17 cellular contexts compared by ENCODE assay signal in the genomic region with DNA sequence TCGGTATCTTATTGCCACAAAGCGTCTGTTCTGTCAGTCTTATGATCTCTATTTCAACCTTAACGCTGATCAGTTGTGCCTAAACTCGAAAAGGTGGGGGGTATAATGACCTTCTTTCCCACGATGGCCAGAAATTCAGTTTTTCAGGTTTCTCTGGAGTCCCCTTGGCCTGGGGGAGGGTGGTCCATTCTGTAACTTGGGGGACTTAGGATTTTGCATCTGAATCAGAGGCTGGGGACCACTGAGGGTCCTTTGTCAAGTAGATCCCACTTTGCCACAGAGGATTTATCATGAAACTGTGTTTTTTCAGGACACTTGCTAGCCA. TPM values are rescaled to one million over a fixed set of nuclear protein-coding genes. Genes with fewer than 3 reads are reported as not detected.
DNase-seq lines count a peak whose midpoint lies in the region; ATAC-seq and TF ChIP-seq lines count a peak whose summit lies in the region.
"Had no signal": no experiment of that assay in that cellular context is flagged by ENCODE, and none has a peak within 500 bp of the region (broad histone marks: within the 10 kb centered on the region; RNA-seq: fewer than 3 reads in every experiment).

No MANE protein-coding gene starts in this region.

- DNase-seq in GM23338 (ENCODE audit: low spot score) (no peak), dorsolateral prefrontal cortex (no peak), right lobe of liver (no peak), progenitor cell of endocrine pancreas (ENCODE audit: low spot score, unreplicated experiment) (no peak), HK-2 (ENCODE audit: unreplicated experiment) (no peak), trophoblast cell (no peak)
- no peak for DNase-seq in stimulated activated naive CD4-positive, alpha-beta T cell treated with Interleukin-2 at 50 U/mL for 16 hours (lab: John Stamatoyannopoulos, UW)
- DNase-seq: DMS 273 treated with DMSO at 0.1 percent for 48 hours, GM23248, NCI-H1105, NCI-H1694, NCI-H2107, NCI-H2227 treated with DMSO at 0.1 percent for 48 hours, NCI-H524 had no signal

- H3K79me1 ChIP-seq in trophoblast cell (ENCODE audit: low read length) = no peaks in the 10 kb centered on the region

- H2AFZ ChIP-seq in GM23338 = peak overlapping the region; percentile 78
- H2AFZ ChIP-seq in trophoblast cell (ENCODE audit: insufficient read depth, low read length, poor library complexity) = no peak overlapping the region
- H2AFZ ChIP-seq: GM23248 had no signal

- peak overlapping the region; percentile 29; the same call in 1 of the 2 replicates for H3K4me2 ChIP-seq in GM23338
- H3K4me2 ChIP-seq in trophoblast cell (ENCODE audit: low read length) = no peak overlapping the region

- no peak overlapping the region for H4K12ac ChIP-seq in trophoblast cell (ENCODE audit: low read depth, low read length)

- H3K36me3 ChIP-seq in GM23338 (ENCODE audit: insufficient read depth) = no peaks in the 10 kb centered on the region
- no peaks in the 10 kb centered on the region for H3K36me3 ChIP-seq in right lobe of liver
- no peaks in the 10 kb centered on the region for H3K36me3 ChIP-seq in trophoblast cell (ENCODE audit: control insufficient read depth in 1 of 2, insufficient read depth in 2 of 2, low read length in 2 of 2)
- H3K36me3 ChIP-seq: Peyer's patch had no signal

- H3K9me3 Mint-ChIP-seq in GM23338 (no peaks in the 10 kb centered on the region), progenitor cell of endocrine pancreas (ENCODE audit: low read depth) (no peaks in the 10 kb centered on the region)
- H3K9me3 Mint-ChIP-seq: IgD-negative memory B cell had no signal

- no peak for ATAC-seq in GM23338
- peak in 1 of 4 donors; percentile 1 for ATAC-seq in right lobe of liver
- no peak for ATAC-seq in GM18861 (IDR thresholded peaks at IDR 0.05; ENCODE audit: unreplicated experiment)

- H4K20me1 ChIP-seq in GM23338 (replicated peaks; ENCODE audit: insufficient read depth) = no peaks in the 10 kb centered on the region

- H3K27me3 Mint-ChIP-seq in GM23338 (ENCODE audit: insufficient read depth, low read depth, poor library complexity) (peaks cover 7% of the 10 kb centered on the region), progenitor cell of endocrine pancreas (no peaks in the 10 kb centered on the region)

- WGBS in right lobe of liver (ENCODE audit: insufficient coverage, low coverage, low lambda C conversion rate, missing lambda C conversion rate) = 53% methylated on average over 5 of the region's 5 CpGs
- WGBS in trophoblast cell (ENCODE audit: extremely low coverage, insufficient coverage, insufficient read length) = no CpG with 5 or more reads among the region's 5 CpGs

- H3K9ac ChIP-seq in trophoblast cell (ENCODE audit: low read length) = no peak overlapping the region
- H3K9ac ChIP-seq: GM23248 had no signal

- H3K79me2 ChIP-seq in GM23338 (replicated peaks; ENCODE audit: insufficient read depth) = no peaks in the 10 kb centered on the region
- no peaks in the 10 kb centered on the region for H3K79me2 ChIP-seq in trophoblast cell (ENCODE audit: control insufficient read depth, insufficient read depth, low read length, poor library complexity)

- TF ChIP-seq CTCF in GM23338 (conservative IDR thresholded peaks at IDR 0.05; ENCODE audit: low read depth in 2 of 2) (no peak), dorsolateral prefrontal cortex (IDR thresholded peaks at IDR 0.05 in 54 of 56, conservative IDR thresholded peaks at IDR 0.05 in 2 of 56; ENCODE audit: low read depth in 1 of 56, partially characterized antibody in 56 of 56) (no peak), right lobe of liver (IDR thresholded peaks at IDR 0.05) (no peak), progenitor cell of endocrine pancreas (IDR thresholded peaks at IDR 0.05; ENCODE audit: unreplicated experiment) (no peak)

- no peak overlapping the region for H3K27ac ChIP-seq in GM23338 (ENCODE audit: low read depth)
- H3K27ac ChIP-seq in dorsolateral prefrontal cortex = peak overlapping the region in 45 of 59 donors; percentile 24 to 91 (median 80)
- peak overlapping the region; percentile 81 to 95 (median 93) for H3K27ac ChIP-seq in right lobe of liver
- H3K27ac ChIP-seq in trophoblast cell (ENCODE audit: low read depth, low read length) = no peak overlapping the region
- H3K27ac ChIP-seq: GM23248 had no signal

- H2BK12ac ChIP-seq in trophoblast cell (ENCODE audit: low read length) = no peak overlapping the region

- peaks cover 16% of the 10 kb centered on the region for H3K4me1 Mint-ChIP-seq in GM23338
- peaks cover 27% of the 10 kb centered on the region for H3K4me1 Mint-ChIP-seq in progenitor cell of endocrine pancreas (ENCODE audit: low read depth)
- H3K4me1 Mint-ChIP-seq: IgD-negative memory B cell had no signal

- no peak overlapping the region for H4K91ac ChIP-seq in trophoblast cell (ENCODE audit: low read depth, low read length)

- H3K27me3 ChIP-seq in GM23338 (ENCODE audit: insufficient read depth) (no peaks in the 10 kb centered on the region), dorsolateral prefrontal cortex (no peaks in the 10 kb centered on the region), right lobe of liver (no peaks in the 10 kb centered on the region), trophoblast cell (ENCODE audit: insufficient read depth, low read length) (no peaks in the 10 kb centered on the region)
- H3K27me3 ChIP-seq: Peyer's patch had no signal

- H3K4me3 Mint-ChIP-seq in GM23338 = no peak overlapping the region
- H3K4me3 Mint-ChIP-seq in progenitor cell of endocrine pancreas (ENCODE audit: low read depth) = no peak overlapping the region
- H3K4me3 Mint-ChIP-seq: IgD-negative memory B cell had no signal

- no peaks in the 10 kb centered on the region for H3K9me3 ChIP-seq in right lobe of liver
- H3K9me3 ChIP-seq in trophoblast cell (ENCODE audit: insufficient read depth, low read depth, low read length) = no peaks in the 10 kb centered on the region
- H3K9me3 ChIP-seq: Peyer's patch had no signal

- H3K18ac ChIP-seq in trophoblast cell (ENCODE audit: low read length) = no peak overlapping the region

- no peaks in the 10 kb centered on the region for H3K36me3 Mint-ChIP-seq in GM23338 (ENCODE audit: low read depth)
- no peaks in the 10 kb centered on the region for H3K36me3 Mint-ChIP-seq in progenitor cell of endocrine pancreas (ENCODE audit: insufficient read depth)
- H3K36me3 Mint-ChIP-seq: IgD-negative memory B cell had no signal

- H3K14ac ChIP-seq in trophoblast cell (ENCODE audit: low read length) = no peak overlapping the region

- H3K27ac Mint-ChIP-seq in GM23338 = peak overlapping the region; percentile 23; the same call in 1 of the 2 replicates
- H3K27ac Mint-ChIP-seq in progenitor cell of endocrine pancreas = peak overlapping the region; percentile 94
- H3K27ac Mint-ChIP-seq: IgD-negative memory B cell had no signal

- H2AK5ac ChIP-seq in trophoblast cell (ENCODE audit: low read length) = no peak overlapping the region

- no peak overlapping the region for H3K23ac ChIP-seq in trophoblast cell (ENCODE audit: low read length)

- no peaks in the 10 kb centered on the region for H3F3A ChIP-seq in GM23338 (replicated peaks; ENCODE audit: low read depth)

- no peak overlapping the region for H2BK5ac ChIP-seq in trophoblast cell (ENCODE audit: low read depth, low read length, poor library complexity)

- H3K4me3 ChIP-seq in GM23338 (no peak overlapping the region), dorsolateral prefrontal cortex (no peak overlapping the region), right lobe of liver (no peak overlapping the region), trophoblast cell (ENCODE audit: low read depth, low read length) (no peak overlapping the region)
- H3K4me3 ChIP-seq: GM23248 had no signal

- no peak overlapping the region for H4K8ac ChIP-seq in trophoblast cell (ENCODE audit: low read depth, low read length)

- H3K9me2 ChIP-seq in GM23338 (ENCODE audit: insufficient read depth) = no peaks in the 10 kb centered on the region

- no peak for TF ChIP-seq POLR2A in right lobe of liver (IDR thresholded peaks at IDR 0.05)

- H2BK120ac ChIP-seq in trophoblast cell (ENCODE audit: insufficient read depth, low read length, poor library complexity) = no peak overlapping the region

- H3K4me1 ChIP-seq in GM23338 (ENCODE audit: insufficient read depth) = peaks cover 8% of the 10 kb centered on the region
- peaks cover 0 to 45% (median 19%) of the 10 kb centered on the region in 4 donors for H3K4me1 ChIP-seq in right lobe of liver
- H3K4me1 ChIP-seq in trophoblast cell (ENCODE audit: control insufficient read depth in 1 of 2, insufficient read depth in 2 of 2, low read length in 2 of 2) = no peaks in the 10 kb centered on the region

- no peak overlapping the region for H3K4ac ChIP-seq in trophoblast cell (ENCODE audit: low read depth, low read length)

- intact Hi-C loops in dorsolateral prefrontal cortex (cut with DNase I) = no loop called here
- intact Hi-C loops in right lobe of liver (cut with DNase I) = loop anchor here in 1 of 2 donors (10.0 kb wide), 1 partner anchor 124 kb away; a partner anchor contains a TSS

TF ChIP-seq in GM23338, 12 proteins besides CTCF, POLR2A, EP300 and RAD21 (continues in another document):
- no peak for TF ChIP-seq CREB1 (CRISPR knock-in tag; IDR thresholded peaks at IDR 0.05; ENCODE audit: low read depth)

RNA-seq across cellular contexts. Expression of a gene that starts 6.3 kb away (rescaled TPM):
- total RNA-seq in GM23338 (2014; rRNA removed; shearing (Covaris generic)) = 46.9 and 54.5 TPM in 2 replicates
- polyA plus RNA-seq in GM23338 (2016; fragmentation: Nextera tagmentation; extraction: Ambion mirVana) = 38.7 and 44.5 TPM in 2 replicates
- 100 to 1,000 TPM in 105 of 120 experiments, 10 to 100 TPM in 15; 77.6 to 183 (median 115) TPM for total RNA-seq in dorsolateral prefrontal cortex
- total RNA-seq in right lobe of liver = 10 to 100 TPM; 23.2 to 69.5 (median 48.3) TPM
- 150 and 154 TPM in 2 replicates for total RNA-seq in progenitor cell of endocrine pancreas
- polyA plus RNA-seq in trophoblast cell (2013) = 33.8 and 36.1 TPM in 2 replicates

RNA-seq across cellular contexts. Expression of a gene that starts 7.6 kb away (rescaled TPM):
- total RNA-seq in GM23338 (2014; rRNA removed; shearing (Covaris generic)) = 42.1 and 52.9 TPM in 2 replicates
- 22.4 and 31.9 TPM in 2 replicates for polyA plus RNA-seq in GM23338 (2016; fragmentation: Nextera tagmentation; extraction: Ambion mirVana)
- total RNA-seq in dorsolateral prefrontal cortex = 10 to 100 TPM; 23.1 to 64.5 (median 38.6) TPM
- 10 to 100 TPM; 10.2 to 18.8 (median 11.1) TPM for total RNA-seq in right lobe of liver
- 66.1 and 71.6 TPM in 2 replicates for total RNA-seq in progenitor cell of endocrine pancreas
- polyA plus RNA-seq in trophoblast cell (2013) = 45.7 and 47.3 TPM in 2 replicates
- polyA plus RNA-seq: IgD-negative memory B cell had no signal

Comparison
In these comparisons a context has a peak if more than half of its experiments do, and no peak if none do; other contexts are left out.
1. H3K27ac ChIP-seq: peak in dorsolateral prefrontal cortex (45 of 59) and right lobe of liver (3 of 3); none in GM23338 (single experiment) and trophoblast cell (single experiment).